ENCODE assay signal across 10 cellular contexts in genomic region chr7:123393623-123394022, GRCh38.
"Had no signal": no experiment of that assay in that cellular context is flagged by ENCODE, and none has a peak within 500 bp of the region (broad histone marks: within the 10 kb centered on the region; RNA-seq: fewer than 3 reads in every experiment).

No MANE protein-coding gene starts in this region.

- H3K27ac ChIP-seq: GM23248, HL-60, KMS-11 had no signal

- H3K36me3 Mint-ChIP-seq: IgD-negative memory B cell had no signal

- H3K4me2 ChIP-seq: KMS-11 had no signal

- H2AFZ ChIP-seq: GM23248 had no signal

- H3K4me3 ChIP-seq: GM23248, HAP-1 had no signal

- H3K9ac ChIP-seq: GM23248, KMS-11 had no signal

- H3K9me3 ChIP-seq: HAP-1 had no signal

- DNase-seq: GM23248, HFFc6, Karpas-422, KBM-7 had no signal

- H3K4me1 ChIP-seq: HAP-1 had no signal

- H3K36me3 ChIP-seq: HAP-1 had no signal

- H3K4me3 Mint-ChIP-seq: HFFc6, IgD-negative memory B cell had no signal

- H3K27ac Mint-ChIP-seq: HFFc6, IgD-negative memory B cell had no signal

- H3K4me1 Mint-ChIP-seq: IgD-negative memory B cell had no signal

- ATAC-seq: HCT116, HepG2 had no signal
